ENCODE assay signal across 8 cellular contexts in genomic region chr19:14563989-14564650, GRCh38. TPM values are rescaled to one million over a fixed set of nuclear protein-coding genes. Genes with fewer than 3 reads are reported as not detected.
A peak's percentile ranks its signal among the peaks of the same experiment; 100 is the strongest.
DNase-seq lines count a peak whose midpoint lies in the region; ATAC-seq and TF ChIP-seq lines count a peak whose summit lies in the region.

No MANE protein-coding gene starts in this region.

- no peak overlapping the region for H2BK15ac ChIP-seq in mesenchymal stem cell (ENCODE audit: low read depth, poor library complexity, severe bottlenecking)

- H2BK5ac ChIP-seq in mesenchymal stem cell (ENCODE audit: low read depth, low read length, poor library complexity, severe bottlenecking): no peak overlapping the region

- H3K18ac ChIP-seq in mesenchymal stem cell (ENCODE audit: low read depth in 1 of 2, low read length in 2 of 2): no peak overlapping the region

- H2BK12ac ChIP-seq in mesenchymal stem cell (ENCODE audit: low read length in 2 of 2): no peak overlapping the region

- no peak overlapping the region for H3K14ac ChIP-seq in mesenchymal stem cell (ENCODE audit: low read length in 2 of 2)

- H2AK5ac ChIP-seq in mesenchymal stem cell (ENCODE audit: low read length, severe bottlenecking): no peak overlapping the region

- TF ChIP-seq POLR2A in NB4 (IDR thresholded peaks at IDR 0.05; ENCODE audit: extremely low read depth, insufficient read length): no peak

- H3K4me1 ChIP-seq in mesenchymal stem cell (ENCODE audit: control insufficient read depth, insufficient read depth, low read depth, low read length): peaks cover 41% of the 10 kb centered on the region

- no peak overlapping the region for H3K23ac ChIP-seq in mesenchymal stem cell (ENCODE audit: low read length in 2 of 2)

- WGBS in mesenchymal stem cell: 84% methylated on average over 18 of the region's 33 CpGs

- DNase-seq in CMK (ENCODE audit: low read depth): peak; percentile 69
- peak; percentile 48 for DNase-seq in NB4 (ENCODE audit: low read depth)
- DNase-seq in activated naive CD4-positive, alpha-beta T cell treated with anti-CD3 and anti-CD28 coated beads, Interleukin-2, amount 50 U/mL, for 16 hours: peak; percentile 41
- no peak for DNase-seq in mesenchymal stem cell
- DNase-seq in GM19240 (ENCODE audit: insufficient read length, low spot score): no peak
- DNase-seq in NCI-H1694 (lab: John Stamatoyannopoulos, UW): no peak

- ATAC-seq in GM19463 (IDR thresholded peaks at IDR 0.05; ENCODE audit: unreplicated experiment): no peak
- no peak for ATAC-seq in GM19397 (IDR thresholded peaks at IDR 0.05; ENCODE audit: unreplicated experiment)

- peak overlapping the region; percentile 32 for H4K8ac ChIP-seq in mesenchymal stem cell (ENCODE audit: low read length)

- no peak overlapping the region for H2BK120ac ChIP-seq in mesenchymal stem cell (ENCODE audit: low read depth, low read length)

- H3K4me3 ChIP-seq in NB4 (ENCODE audit: low read depth, low read length) (no peak overlapping the region), mesenchymal stem cell (ENCODE audit: insufficient read depth in 1 of 2, low read depth in 1 of 2, low read length in 2 of 2) (no peak overlapping the region)

- H3K4ac ChIP-seq in mesenchymal stem cell (ENCODE audit: low read depth in 1 of 2, low read length in 2 of 2): no peak overlapping the region

- peaks cover 48% of the 10 kb centered on the region for H3K79me1 ChIP-seq in mesenchymal stem cell (replicated peaks; ENCODE audit: low read length, poor library complexity, severe bottlenecking)

- H3K9ac ChIP-seq in mesenchymal stem cell (ENCODE audit: low read length): no peak overlapping the region

- H2AFZ ChIP-seq in mesenchymal stem cell (ENCODE audit: low read depth, low read length): no peak overlapping the region

- peaks cover 18 to 65% of the 10 kb centered on the region in 2 experiments for H3K36me3 ChIP-seq in mesenchymal stem cell (ENCODE audit: control insufficient read depth in 1 of 2, insufficient read depth in 2 of 2, low read depth in 1 of 2, low read length in 2 of 2)

- no peak overlapping the region for H3K27ac ChIP-seq in mesenchymal stem cell (ENCODE audit: low read length, poor library complexity, severe bottlenecking)

- TF ChIP-seq CTCF in NB4 (IDR thresholded peaks at IDR 0.05; ENCODE audit: low read depth, low read length): no peak

- no peaks in the 10 kb centered on the region for H3K27me3 ChIP-seq in mesenchymal stem cell (ENCODE audit: control insufficient read depth in 1 of 2, insufficient read depth in 1 of 2, low read length in 2 of 2)

- no peaks in the 10 kb centered on the region for H3K9me3 ChIP-seq in mesenchymal stem cell (ENCODE audit: control insufficient read depth, low read length)

- H3K4me2 ChIP-seq in mesenchymal stem cell (ENCODE audit: low read length, poor library complexity, severe bottlenecking): no peak overlapping the region

- H4K91ac ChIP-seq in mesenchymal stem cell (ENCODE audit: low read length): no peak overlapping the region

RNA-seq across cellular contexts. Expression of gene NDUFB7, which starts 7.7 kb away (rescaled TPM):
- polyA plus RNA-seq in mesenchymal stem cell (2013, experiment 1 of 2): 220 TPM
- polyA plus RNA-seq in mesenchymal stem cell (2013, experiment 2 of 2): 213 TPM

RNA-seq across cellular contexts. Expression of gene CLEC17A, which starts 18.8 kb away (rescaled TPM):
- not detected for polyA plus RNA-seq in mesenchymal stem cell (2013, experiment 1 of 2)
- not detected for polyA plus RNA-seq in mesenchymal stem cell (2013, experiment 2 of 2)

RNA-seq across cellular contexts. Expression of gene TECR, which starts 34.7 kb away (rescaled TPM):
- polyA plus RNA-seq in mesenchymal stem cell (2013, experiment 1 of 2): 136 TPM
- 131 TPM for polyA plus RNA-seq in mesenchymal stem cell (2013, experiment 2 of 2)

RNA-seq across cellular contexts. Expression of gene DNAJB1, which starts 45.9 kb away (rescaled TPM):
- polyA plus RNA-seq in mesenchymal stem cell (2013, experiment 1 of 2): 59.4 TPM
- 60.1 TPM for polyA plus RNA-seq in mesenchymal stem cell (2013, experiment 2 of 2)

Comparison
In these comparisons a context has a peak if more than half of its experiments do, and no peak if none do; other contexts are left out.
1. DNase-seq: peak in CMK (single experiment), NB4 (single experiment) and activated naive CD4-positive, alpha-beta T cell treated with anti-CD3 and anti-CD28 coated beads, Interleukin-2, amount 50 U/mL, for 16 hours (single experiment); none in mesenchymal stem cell (single experiment), GM19240 (single experiment) and NCI-H1694 (single experiment).